Comparison of ENCODE assay signal across 7 cellular contexts in genomic region chr17:39194089-39194984, GRCh38.
DNase-seq lines count a peak whose midpoint lies in the region; ATAC-seq and TF ChIP-seq lines count a peak whose summit lies in the region.

No MANE protein-coding gene starts in this region.

- peak; percentile 57 to 62 for DNase-seq in HL-60 (ENCODE audit: low read depth in 1 of 2, low spot score in 1 of 2)
- DNase-seq in amniotic epithelial cell (ENCODE audit: low read depth): peak; percentile 38
- peak; percentile 56 to 58 for DNase-seq in hippocampal formation (lab: John Stamatoyannopoulos, UW)
- DNase-seq in superior temporal gyrus (ENCODE audit: extremely low spot score): peak; percentile 71
- no peak for DNase-seq in NCI-H2171 (lab: John Stamatoyannopoulos, UW)
- DNase-seq in NCI-H2171 treated with DMSO at 0.1 percent for 48 hours (lab: John Stamatoyannopoulos, UW): no peak

- ATAC-seq in GM18870 (IDR thresholded peaks at IDR 0.05; ENCODE audit: unreplicated experiment): no peak

- no peak overlapping the region for H3K4me3 ChIP-seq in HL-60 (replicated peaks; ENCODE audit: insufficient read depth, low read length)

- no peak overlapping the region for H3K27ac ChIP-seq in HL-60 (replicated peaks)

- peaks cover 19% of the 10 kb centered on the region for H3K27me3 ChIP-seq in HL-60 (ENCODE audit: insufficient read depth, poor library complexity, severe bottlenecking)

- TF ChIP-seq CTCF in HL-60 (IDR thresholded peaks at IDR 0.05; ENCODE audit: insufficient read depth, low read length): peak; percentile 28

Comparison
In these comparisons a context has a peak if more than half of its experiments do, and no peak if none do; other contexts are left out.
1. DNase-seq: peak in HL-60 (2 of 2), amniotic epithelial cell (single experiment), hippocampal formation (2 of 2) and superior temporal gyrus (single experiment); none in NCI-H2171 (single experiment) and NCI-H2171 treated with DMSO at 0.1 percent for 48 hours (single experiment).